Comparison of ENCODE assay signal across 10 cellular contexts in the genomic region with DNA sequence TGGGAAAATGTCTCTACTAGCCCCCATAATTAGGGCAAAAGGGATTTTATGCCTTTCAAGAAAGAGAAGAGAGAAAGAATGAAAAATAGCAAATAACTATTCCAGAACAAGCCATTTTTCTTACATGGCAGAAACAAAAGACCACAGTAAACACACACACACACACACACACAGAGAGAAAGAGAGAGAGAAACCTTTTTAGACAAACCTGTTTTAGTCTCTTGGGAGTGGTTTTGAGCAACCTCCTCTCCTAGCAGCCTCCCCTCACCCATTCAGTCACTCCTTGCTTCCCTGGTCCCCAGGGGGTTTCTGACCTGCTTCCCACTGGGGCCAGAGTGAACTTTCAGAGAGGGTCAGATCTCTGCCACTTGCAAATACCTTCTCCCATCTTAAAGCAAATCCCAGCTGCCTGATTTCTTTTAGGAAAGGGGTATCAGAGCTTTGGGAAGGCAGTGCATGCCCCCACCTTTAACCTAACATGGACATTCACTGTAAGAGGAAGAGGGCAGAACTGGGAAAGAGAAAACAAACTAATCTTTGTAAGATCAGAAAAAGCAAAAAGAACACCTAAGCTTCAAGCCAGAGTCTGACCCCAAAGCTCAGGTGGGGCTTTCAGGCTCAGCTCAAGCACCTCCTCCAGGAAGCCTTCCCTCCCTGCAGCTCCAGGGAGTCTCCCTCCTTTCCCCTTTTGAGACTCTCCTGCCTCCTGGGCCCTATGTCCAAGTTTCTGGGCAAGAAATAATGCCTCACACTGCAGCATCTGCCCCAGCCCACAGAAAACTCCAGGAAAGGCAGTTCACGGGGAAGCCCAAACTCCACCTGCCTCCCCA. TPM values are rescaled to one million over a fixed set of nuclear protein-coding genes. Genes with fewer than 3 reads are reported as not detected.
DNase-seq lines count a peak whose midpoint lies in the region; ATAC-seq, FAIRE-seq and TF ChIP-seq lines count a peak whose summit lies in the region.
"Had no signal": no experiment of that assay in that cellular context is flagged by ENCODE, and none has a peak within 500 bp of the region (broad histone marks: within the 10 kb centered on the region; RNA-seq: fewer than 3 reads in every experiment).

No MANE protein-coding gene starts in this region.

- TF ChIP-seq POLR2A in IMR-90 (IDR thresholded peaks at IDR 0.05; ENCODE audit: low read depth, low read length), result no peak

- peak overlapping the region; percentile 83 for H4K5ac ChIP-seq in IMR-90 (ENCODE audit: low read depth, low read length)

- H3K4me3 ChIP-seq in BLaER1 treated with 17β-estradiol and CSF1 and Interleukin-3, amounts not matched to agents 10 nM and 100 nM, result peak overlapping the region in 3 of 10 experiments; percentile 76 to 79 (median 77); a peak in 2 of 20 replicates
- H3K4me3 ChIP-seq in IMR-90 (ENCODE audit: insufficient read depth, low read depth, low read length) (no peak overlapping the region), bronchial epithelial cell (ENCODE audit: low read depth, low read length) (peak overlapping the region; percentile 81), mucosa of stomach (ENCODE audit: low read length) (peak overlapping the region; percentile 63)

- H2BK120ac ChIP-seq in IMR-90 (ENCODE audit: low read depth, low read length), result peak overlapping the region; percentile 94

- dilution Hi-C loops in IMR-90 (cut with HindIII; ENCODE audit: low sequenced_read_pairs, unreplicated experiment), result no loop called here

- in situ Hi-C loops in IMR-90 (cut with MboI; ENCODE audit: low sequenced_read_pairs), result no loop called here

- H3K27me3 ChIP-seq in BLaER1 treated with 17β-estradiol and CSF1 and Interleukin-3, amounts not matched to agents 10 nM and 100 nM, result peaks cover 21 to 43% (median 29%) of the 10 kb centered on the region in 11 experiments; a peak in 19 of 22 replicates
- H3K27me3 ChIP-seq in IMR-90 (ENCODE audit: control insufficient read depth, insufficient read depth, low read length), result no peaks in the 10 kb centered on the region
- no peaks in the 10 kb centered on the region for H3K27me3 ChIP-seq in bronchial epithelial cell (ENCODE audit: control insufficient read depth, insufficient read depth, low read length)
- H3K27me3 ChIP-seq in mucosa of stomach (ENCODE audit: control insufficient read depth, insufficient read depth, low read length), result no peaks in the 10 kb centered on the region

- no TSS peak for BruUV-seq in IMR-90 (replicated peaks; lab: Mats Ljungman, UMichigan)

- CTCF ChIA-PET in IMR-90 (lab: Yijun Ruan, JAX), result no interaction called here

- H2AK9ac ChIP-seq in IMR-90 (replicated peaks; ENCODE audit: low read depth, low read length, poor library complexity), result peak overlapping the region; percentile 94

- no peak for DNase-seq in IMR-90
- no peak for DNase-seq in bronchial epithelial cell (ENCODE audit: low read depth)
- no peak for DNase-seq in SW480 (ENCODE audit: low spot score)
- DNase-seq in stimulated activated CD4-positive, alpha-beta T cell treated with anti-CD3 and anti-CD28 coated beads, Interleukin-4, amount 100 ng/mL, for 1 hour, result no peak
- DNase-seq: activated CD4-positive, alpha-beta T cell treated with anti-CD3 and anti-CD28 coated beads for 4 hours had no signal

- H3K36me3 ChIP-seq in BLaER1 treated with 17β-estradiol and CSF1 and Interleukin-3, amounts not matched to agents 10 nM and 100 nM, result no peaks in the 10 kb centered on the region; a peak in 1 of 22 replicates
- no peaks in the 10 kb centered on the region for H3K36me3 ChIP-seq in IMR-90 (ENCODE audit: control insufficient read depth, insufficient read depth, low read length)
- peaks cover 29% of the 10 kb centered on the region for H3K36me3 ChIP-seq in bronchial epithelial cell (ENCODE audit: control insufficient read depth, insufficient read depth, low read length)
- H3K36me3 ChIP-seq in mucosa of stomach (ENCODE audit: control insufficient read depth, insufficient read depth, low read length), result no peaks in the 10 kb centered on the region

- peaks cover 5 to 75% (median 62%) of the 10 kb centered on the region in 10 experiments; a peak in 18 of 20 replicates for H3K4me1 ChIP-seq in BLaER1 treated with 17β-estradiol and CSF1 and Interleukin-3, amounts not matched to agents 10 nM and 100 nM
- peaks cover 22% of the 10 kb centered on the region for H3K4me1 ChIP-seq in IMR-90 (ENCODE audit: control insufficient read depth, insufficient read depth, low read length)
- H3K4me1 ChIP-seq in mucosa of stomach (ENCODE audit: control insufficient read depth, insufficient read depth, low read length), result peaks cover 72% of the 10 kb centered on the region

- peak overlapping the region in 9 of 11 experiments; percentile 97 to 100 (median 99); a peak in 18 of 22 replicates for H3K4me2 ChIP-seq in BLaER1 treated with 17β-estradiol and CSF1 and Interleukin-3, amounts not matched to agents 10 nM and 100 nM
- peak overlapping the region; percentile 73 for H3K4me2 ChIP-seq in IMR-90 (ENCODE audit: low read depth, low read length)

- peak overlapping the region; percentile 83 for H2BK20ac ChIP-seq in IMR-90 (ENCODE audit: low read depth, low read length)

- peaks cover 0 to 19% (median 0%) of the 10 kb centered on the region in 11 experiments; a peak in 4 of 22 replicates for H4K20me1 ChIP-seq in BLaER1 treated with 17β-estradiol and CSF1 and Interleukin-3, amounts not matched to agents 10 nM and 100 nM
- no peaks in the 10 kb centered on the region for H4K20me1 ChIP-seq in IMR-90 (ENCODE audit: insufficient read depth, low read length)

- H2BK5ac ChIP-seq in IMR-90 (ENCODE audit: low read depth, low read length, poor library complexity, severe bottlenecking), result peak overlapping the region; percentile 90

- peak overlapping the region; percentile 45; the same call in 1 of the 2 replicates for H3K56ac ChIP-seq in IMR-90 (ENCODE audit: extremely low read depth, insufficient read depth, low read length)

- H3K18ac ChIP-seq in IMR-90 (ENCODE audit: low read depth, low read length), result peak overlapping the region; percentile 78

- peak overlapping the region; percentile 83 for H2AK5ac ChIP-seq in IMR-90 (ENCODE audit: low read depth, low read length)

- H3K14ac ChIP-seq in IMR-90 (replicated peaks; ENCODE audit: low read depth, low read length), result peak overlapping the region; percentile 60

- peak overlapping the region; percentile 89 for H4K91ac ChIP-seq in IMR-90 (ENCODE audit: insufficient read depth, low read depth, low read length)

- FAIRE-seq in bronchial epithelial cell (lab: Jason Lieb, UNC), result no peak

- POLR2A ChIA-PET in IMR-90 (lab: Charles Lee; ENCODE audit: unreplicated experiment), result no interaction called here

- H3K9me3 ChIP-seq in BLaER1 treated with 17β-estradiol and CSF1 and Interleukin-3, amounts not matched to agents 10 nM and 100 nM (replicated peaks in 1 of 11), result no peaks in the 10 kb centered on the region
- H3K9me3 ChIP-seq in IMR-90 (ENCODE audit: control insufficient read depth, insufficient read depth, low read length) (no peaks in the 10 kb centered on the region), mucosa of stomach (ENCODE audit: control insufficient read depth, low read length) (no peaks in the 10 kb centered on the region)

- TF ChIP-seq RAD21 in IMR-90 (IDR thresholded peaks at IDR 0.05; ENCODE audit: low read length), result no peak

- TF ChIP-seq CTCF in IMR-90 (conservative IDR thresholded peaks at IDR 0.05; ENCODE audit: low read depth, low read length) (no peak), bronchial epithelial cell (IDR thresholded peaks at IDR 0.05; ENCODE audit: insufficient read depth, low read length, severe bottlenecking) (no peak)

- H4K8ac ChIP-seq in IMR-90 (ENCODE audit: low read depth in 2 of 2, low read length in 2 of 2), result peak overlapping the region; percentile 55 to 74; a peak in 3 of 4 replicates

- peak overlapping the region; percentile 83 for H3K23ac ChIP-seq in IMR-90 (ENCODE audit: low read depth, low read length)

- H3K79me1 ChIP-seq in IMR-90 (ENCODE audit: low read depth in 1 of 2, low read length in 2 of 2), result peaks cover 0 to 34% of the 10 kb centered on the region in 2 experiments; a peak in 2 of 4 replicates

- peak overlapping the region; percentile 94 for H2AFZ ChIP-seq in IMR-90 (replicated peaks; ENCODE audit: low read length, poor library complexity)

- H3K27ac ChIP-seq in BLaER1 treated with 17β-estradiol and CSF1 and Interleukin-3, amounts not matched to agents 10 nM and 100 nM, result 0 out of 22 replicates have a peak overlapping the region, but pooled peaks of 1 of the 11 experiments have one; percentile 24
- peak overlapping the region; percentile 94; the same call in 1 of the 2 replicates for H3K27ac ChIP-seq in IMR-90 (ENCODE audit: insufficient read depth, low read length)

- no CpG with 5 or more reads among the region's 1 CpG for WGBS in IMR-90 (ENCODE audit: extremely low coverage in 2 of 2, insufficient read length in 1 of 2), 2 experiments

- H2BK15ac ChIP-seq in IMR-90 (ENCODE audit: low read depth, low read length), result peak overlapping the region; percentile 71; the same call in 1 of the 3 replicates

- intact Hi-C loops in IMR-90 (cut with micrococcal nuclease), result loop anchor here (5.0 kb wide), 1 partner anchor 55 kb away; no protein-coding TSS in a partner anchor

- peak overlapping the region in 4 of 11 experiments; percentile 24 to 86 (median 84); a peak in 6 of 22 replicates for H3K9ac ChIP-seq in BLaER1 treated with 17β-estradiol and CSF1 and Interleukin-3, amounts not matched to agents 10 nM and 100 nM
- H3K9ac ChIP-seq in IMR-90 (ENCODE audit: low read depth, low read length) (0 out of 2 replicates have a peak overlapping the region, but pooled peaks have one; percentile 49), mucosa of stomach (ENCODE audit: low read length) (peak overlapping the region; percentile 92)

- H3K9me1 ChIP-seq in IMR-90 (ENCODE audit: insufficient read depth, low read length), result peaks cover 10% of the 10 kb centered on the region

- ATAC-seq in IMR-90 (ENCODE audit: low read depth) (no peak), GM21367 (IDR thresholded peaks at IDR 0.05; ENCODE audit: unreplicated experiment) (no peak), HG03175 (IDR thresholded peaks at IDR 0.05; ENCODE audit: unreplicated experiment) (no peak)
- ATAC-seq: Right ventricle myocardium inferior had no signal

- peak overlapping the region; percentile 86 for H3K4ac ChIP-seq in IMR-90 (ENCODE audit: low read depth, low read length)

TF ChIP-seq in IMR-90, 13 proteins besides CTCF, POLR2A, EP300 and RAD21 (continues in another document):
- TF ChIP-seq MAFK (IDR thresholded peaks at IDR 0.05; ENCODE audit: low read depth, low read length) (no peak), CEBPB (IDR thresholded peaks at IDR 0.05; ENCODE audit: low read depth, low read length) (no peak), CHD1 (IDR thresholded peaks at IDR 0.05; ENCODE audit: low read depth, low read length) (no peak), BHLHE40 (IDR thresholded peaks at IDR 0.05; ENCODE audit: low read depth, low read length) (no peak)

RNA-seq across cellular contexts. Expression of gene SDC1, which starts 2.8 kb away (rescaled TPM):
- total RNA-seq in IMR-90 (2012; rRNA removed) (22.0 and 23.6 TPM in 2 replicates), bronchial epithelial cell (1,084 and 1,308 TPM in 2 replicates)
- polyA plus RNA-seq in IMR-90 (2012; rRNA removed), result 28.3 and 38.8 TPM in 2 replicates
- 21.6 and 39.0 TPM in 2 replicates for polyA plus RNA-seq in IMR-90 (2012; cell fraction: cytosol; rRNA removed)
- polyA plus RNA-seq in IMR-90 (2012; cell fraction: nucleus; rRNA removed; ENCODE audit: low replicate concordance), result 9.4 and 21.6 TPM in 2 replicates

Comparison
In these comparisons a context has a peak if more than half of its experiments do, and no peak if none do; other contexts are left out.
1. RNA of gene SDC1, which starts 2.8 kb away (total RNA-seq): 1,084 to 1,308 TPM in bronchial epithelial cell; 22.0 to 23.6 TPM in IMR-90; every median in the first group is over 10 times any median in the second.